In genomic region chr16:88395669-88396584, GRCh38 we compare ENCODE assay signal across 18 cellular contexts. TPM values are rescaled to one million over a fixed set of nuclear protein-coding genes. Genes with fewer than 3 reads are reported as not detected.
DNase-seq lines count a peak whose midpoint lies in the region; ATAC-seq, FAIRE-seq and TF ChIP-seq lines count a peak whose summit lies in the region.
"Had no signal": no experiment of that assay in that cellular context is flagged by ENCODE, and none has a peak within 500 bp of the region (broad histone marks: within the 10 kb centered on the region; RNA-seq: fewer than 3 reads in every experiment).

No MANE protein-coding gene starts in this region.

- no peak overlapping the region for H2BK120ac ChIP-seq in IMR-90 (ENCODE audit: low read depth, low read length)
- H2BK120ac ChIP-seq in H1 (replicated peaks; ENCODE audit: low read depth, low read length) = no peak overlapping the region

- no peak overlapping the region for H4K5ac ChIP-seq in IMR-90 (ENCODE audit: low read depth, low read length)
- no peak overlapping the region for H4K5ac ChIP-seq in H1 (ENCODE audit: insufficient read length, low read depth, low read length)

- WGBS in IMR-90 (ENCODE audit: extremely low coverage in 2 of 2, insufficient read length in 1 of 2), 2 experiments = 76% methylated on average over 6 of the region's 21 CpGs; no CpG with 5 or more reads in 1 of the 2 experiments
- WGBS in H1 (ENCODE audit: extremely low coverage in 1 of 2, insufficient coverage in 1 of 2, insufficient read length in 1 of 2, insufficient replicate concordance in 2 of 2, low coverage in 1 of 2, low lambda C conversion rate in 2 of 2, missing lambda C conversion rate in 1 of 2), 2 experiments = 88% methylated on average over 20 of the region's 21 CpGs; no CpG with 5 or more reads in 1 of the 2 experiments

- H2BK12ac ChIP-seq in H1 (ENCODE audit: low read depth, low read length) = peak overlapping the region; percentile 33; the same call in 1 of the 2 replicates

- peaks cover 99% of the 10 kb centered on the region for H4K20me1 ChIP-seq in IMR-90 (ENCODE audit: insufficient read depth, low read length)
- peaks cover 0 to 4% of the 10 kb centered on the region in 2 experiments for H4K20me1 ChIP-seq in H1 (replicated peaks in 1 of 2; ENCODE audit: control insufficient read depth in 1 of 2, insufficient read depth in 2 of 2, low read length in 2 of 2)

- POLR2A ChIA-PET in IMR-90 (lab: Charles Lee; ENCODE audit: unreplicated experiment) = no interaction called here
- POLR2A ChIA-PET in H1 (lab: Charles Lee; ENCODE audit: partially characterized antibody) = no interaction called here
- POLR2A ChIA-PET in activated CD4-positive, alpha-beta T cell treated with anti-CD3 and anti-CD28 coated beads, Interleukin-2, amount 10 ng/mL, durations not matched to agents 7 days and 5 days (lab: Charles Lee) = no interaction called here

- no peak overlapping the region for H3K23ac ChIP-seq in IMR-90 (ENCODE audit: low read depth, low read length)
- H3K23ac ChIP-seq in H1 (ENCODE audit: insufficient read length) = no peak overlapping the region

- H3K27me3 Mint-ChIP-seq in activated CD4-positive, alpha-beta T cell treated with anti-CD3 and anti-CD28 coated beads, Interleukin-2, amount 10 ng/mL, durations not matched to agents 7 days and 5 days = no peaks in the 10 kb centered on the region

- H3K56ac ChIP-seq in IMR-90 (ENCODE audit: extremely low read depth, insufficient read depth, low read length) (no peak overlapping the region), H1 (replicated peaks; ENCODE audit: insufficient read length, low read depth, low read length) (no peak overlapping the region)

- DNase-seq in IMR-90 (no peak), WERI-Rb-1 (peak; percentile 48), H1 (ENCODE audit: low read depth in 1 of 2, low spot score in 2 of 2) (no peak)
- no peak for DNase-seq in activated CD4-positive, alpha-beta T cell treated with anti-CD3 and anti-CD28 coated beads, Interleukin-2, amount 10 ng/mL, durations not matched to agents 7 days and 5 days
- DNase-seq: C1 segment of cervical spinal cord; Calu3; CD4-positive, alpha-beta memory T cell; COR-L47; DMS53; DMS79 treated with DMSO at 0.1 percent for 48 hours; GF-D8; HCEC 1CT had no signal

- H2BK5ac ChIP-seq in IMR-90 (ENCODE audit: low read depth, low read length, poor library complexity, severe bottlenecking) (no peak overlapping the region), H1 (ENCODE audit: low read depth, low read length) (no peak overlapping the region)

- H3K4me3 ChIP-seq in IMR-90 (ENCODE audit: insufficient read depth, low read depth, low read length) (no peak overlapping the region), WERI-Rb-1 (ENCODE audit: low read depth, low read length) (no peak overlapping the region), H1 (ENCODE audit: extremely low read depth in 1 of 4, insufficient read depth in 2 of 4, low read depth in 3 of 4, low read length in 4 of 4) (no peak overlapping the region)
- H3K4me3 ChIP-seq: GM23338 had no signal

- H3K18ac ChIP-seq in IMR-90 (ENCODE audit: low read depth, low read length) (no peak overlapping the region), H1 (ENCODE audit: extremely low read depth, low read length) (no peak overlapping the region)

- dilution Hi-C loops in IMR-90 (cut with HindIII; ENCODE audit: low sequenced_read_pairs, unreplicated experiment) = no loop called here

- no peak for TF ChIP-seq RAD21 in IMR-90 (IDR thresholded peaks at IDR 0.05; ENCODE audit: low read length)
- TF ChIP-seq RAD21 in H1 (IDR thresholded peaks at IDR 0.05 in 1 of 2, conservative IDR thresholded peaks at IDR 0.05 in 1 of 2; ENCODE audit: low read depth in 2 of 2, low read length in 2 of 2) = no peak

- no peak overlapping the region for H4K91ac ChIP-seq in IMR-90 (ENCODE audit: insufficient read depth, low read depth, low read length)
- no peak overlapping the region for H4K91ac ChIP-seq in H1 (replicated peaks; ENCODE audit: insufficient read length, low read length)

- TF ChIP-seq EP300 in H1 (IDR thresholded peaks at IDR 0.05; ENCODE audit: borderline replicate concordance in 1 of 2, low read depth in 2 of 2, low read length in 2 of 2) = no peak

- intact Hi-C loops in IMR-90 (cut with micrococcal nuclease) = no loop called here

- H3K4me1 ChIP-seq in IMR-90 (ENCODE audit: control insufficient read depth, insufficient read depth, low read length) (no peaks in the 10 kb centered on the region; the same call in 1 of the 2 replicates), H1 (replicated peaks in 1 of 4; ENCODE audit: control insufficient read depth in 3 of 4, insufficient read depth in 4 of 4, low read length in 3 of 4) (no peaks in the 10 kb centered on the region)

- H3K36me3 Mint-ChIP-seq in activated CD4-positive, alpha-beta T cell treated with anti-CD3 and anti-CD28 coated beads, Interleukin-2, amount 10 ng/mL, durations not matched to agents 7 days and 5 days (ENCODE audit: low read depth) = no peaks in the 10 kb centered on the region
- H3K36me3 Mint-ChIP-seq: CD4-positive, alpha-beta memory T cell had no signal

- peaks cover 51% of the 10 kb centered on the region for H3K9me1 ChIP-seq in IMR-90 (ENCODE audit: insufficient read depth, low read length)

- H3K9me3 Mint-ChIP-seq in activated CD4-positive, alpha-beta T cell treated with anti-CD3 and anti-CD28 coated beads, Interleukin-2, amount 10 ng/mL, durations not matched to agents 7 days and 5 days = peaks cover 4% of the 10 kb centered on the region
- H3K9me3 Mint-ChIP-seq: CD4-positive, alpha-beta memory T cell had no signal

- H3K4ac ChIP-seq in IMR-90 (ENCODE audit: low read depth, low read length) = no peak overlapping the region
- no peak overlapping the region for H3K4ac ChIP-seq in H1 (replicated peaks; ENCODE audit: insufficient read length, low read depth, low read length)

- BruUV-seq in IMR-90 (replicated peaks; lab: Mats Ljungman, UMichigan) = no TSS peak

- no peak overlapping the region for H3K27ac Mint-ChIP-seq in activated CD4-positive, alpha-beta T cell treated with anti-CD3 and anti-CD28 coated beads, Interleukin-2, amount 10 ng/mL, durations not matched to agents 7 days and 5 days
- H3K27ac Mint-ChIP-seq: CD4-positive, alpha-beta memory T cell; GM23338 had no signal

- H2BK15ac ChIP-seq in IMR-90 (ENCODE audit: low read depth, low read length) (no peak overlapping the region), H1 (ENCODE audit: low read length) (no peak overlapping the region)

- H3K4me1 Mint-ChIP-seq in activated CD4-positive, alpha-beta T cell treated with anti-CD3 and anti-CD28 coated beads, Interleukin-2, amount 10 ng/mL, durations not matched to agents 7 days and 5 days = no peaks in the 10 kb centered on the region
- H3K4me1 Mint-ChIP-seq: CD4-positive, alpha-beta memory T cell; GM23338 had no signal

- H3K23me2 ChIP-seq in H1 (ENCODE audit: low read depth, low read length) = peaks cover 2% of the 10 kb centered on the region; the same call in 1 of the 2 replicates

- peaks cover 25 to 90% of the 10 kb centered on the region in 2 experiments for H3K79me1 ChIP-seq in IMR-90 (ENCODE audit: low read depth in 1 of 2, low read length in 2 of 2)
- H3K79me1 ChIP-seq in H1 (ENCODE audit: low read depth, low read length) = no peaks in the 10 kb centered on the region

- H3K27ac ChIP-seq in IMR-90 (ENCODE audit: insufficient read depth, low read length) (no peak overlapping the region), WERI-Rb-1 (no peak overlapping the region), H1 (ENCODE audit: low read depth, low read length) (no peak overlapping the region)

- H3K9me3 ChIP-seq in IMR-90 (ENCODE audit: control insufficient read depth, insufficient read depth, low read length) = no peaks in the 10 kb centered on the region
- H3K9me3 ChIP-seq in WERI-Rb-1 (ENCODE audit: severe bottlenecking) = no peaks in the 10 kb centered on the region
- H3K9me3 ChIP-seq in H1 (ENCODE audit: insufficient read depth in 2 of 2, low read depth in 1 of 2, low read length in 1 of 2) = peaks cover 7 to 13% of the 10 kb centered on the region in 2 experiments; a peak in 2 of 4 replicates

- H3K14ac ChIP-seq in IMR-90 (replicated peaks; ENCODE audit: low read depth, low read length) (no peak overlapping the region), H1 (ENCODE audit: insufficient read length) (no peak overlapping the region)

- H3K36me3 ChIP-seq in IMR-90 (ENCODE audit: control insufficient read depth, insufficient read depth, low read length) (peaks cover 82% of the 10 kb centered on the region), WERI-Rb-1 (no peaks in the 10 kb centered on the region), H1 (ENCODE audit: control insufficient read depth in 2 of 4, insufficient read depth in 4 of 4, low read length in 3 of 4) (no peaks in the 10 kb centered on the region)

- ATAC-seq in IMR-90 (ENCODE audit: low read depth) = no peak
- no peak for ATAC-seq in HG02870 (IDR thresholded peaks at IDR 0.05; ENCODE audit: unreplicated experiment)
- no peak for ATAC-seq in HG02840 (IDR thresholded peaks at IDR 0.05; ENCODE audit: low FRiP score, unreplicated experiment)
- ATAC-seq: GM23338 had no signal

- TF ChIP-seq CTCF in IMR-90 (conservative IDR thresholded peaks at IDR 0.05; ENCODE audit: low read depth, low read length) (no peak), WERI-Rb-1 (IDR thresholded peaks at IDR 0.05; ENCODE audit: low read depth, low read length) (no peak), H1 (IDR thresholded peaks at IDR 0.05; ENCODE audit: control extremely low read depth in 1 of 3, insufficient read depth in 1 of 3, low read depth in 1 of 3, low read length in 3 of 3) (no peak)

- in situ Hi-C loops in IMR-90 (cut with MboI; ENCODE audit: low sequenced_read_pairs) = no loop called here

- H2AK5ac ChIP-seq in IMR-90 (ENCODE audit: low read depth, low read length) = no peak overlapping the region
- 0 out of 2 replicates have a peak overlapping the region, but pooled peaks have one; percentile 39 for H2AK5ac ChIP-seq in H1 (ENCODE audit: low read depth, low read length)

- H2AFZ ChIP-seq in IMR-90 (replicated peaks; ENCODE audit: low read length, poor library complexity) = no peak overlapping the region
- H2AFZ ChIP-seq in H1 (ENCODE audit: low read length) = no peak overlapping the region
- H2AFZ ChIP-seq: GM23338 had no signal

- H3K9ac ChIP-seq in IMR-90 (ENCODE audit: low read depth, low read length) (no peak overlapping the region), H1 (replicated peaks in 1 of 4; ENCODE audit: extremely low read depth in 1 of 4, low read depth in 3 of 4, low read length in 3 of 4) (no peak overlapping the region)

- no peaks in the 10 kb centered on the region for H3K27me3 ChIP-seq in IMR-90 (ENCODE audit: control insufficient read depth, insufficient read depth, low read length)
- no peaks in the 10 kb centered on the region for H3K27me3 ChIP-seq in WERI-Rb-1 (ENCODE audit: insufficient read depth, low read depth, severe bottlenecking)
- 0 out of 7 replicates have a peak, but pooled peaks cover 0 to 2% (median 0%) of the 10 kb centered on the region in 4 experiments for H3K27me3 ChIP-seq in H1 (replicated peaks in 1 of 4; ENCODE audit: control insufficient read depth in 3 of 4, extremely low read depth in 1 of 4, insufficient read depth in 3 of 4, low read length in 3 of 4)

- peak overlapping the region; percentile 2 for H2AK9ac ChIP-seq in IMR-90 (replicated peaks; ENCODE audit: low read depth, low read length, poor library complexity)

- H3K79me2 ChIP-seq in H1 (ENCODE audit: control insufficient read depth in 1 of 2, insufficient read depth in 2 of 2, low read length in 2 of 2) = no peaks in the 10 kb centered on the region

- no peak overlapping the region for H4K8ac ChIP-seq in IMR-90 (ENCODE audit: low read depth in 2 of 2, low read length in 2 of 2)
- H4K8ac ChIP-seq in H1 (ENCODE audit: extremely low read depth, insufficient read depth, low read length) = no peak overlapping the region

- H2BK20ac ChIP-seq in IMR-90 (ENCODE audit: low read depth, low read length) (no peak overlapping the region), H1 (ENCODE audit: low read length) (no peak overlapping the region)

- CTCF ChIA-PET in IMR-90 (lab: Yijun Ruan, JAX) = no interaction called here
- CTCF ChIA-PET in H1 (lab: Charles Lee; ENCODE audit: partially characterized antibody) = interaction anchor here (1.0 kb wide), 1 partner anchor 12 kb away, joined by 3 read pairs; no protein-coding TSS in a partner anchor
- CTCF ChIA-PET in activated CD4-positive, alpha-beta T cell treated with anti-CD3 and anti-CD28 coated beads, Interleukin-2, amount 10 ng/mL, durations not matched to agents 7 days and 5 days (lab: Charles Lee) = no interaction called here

- peak; percentile 6; the same call in 1 of the 2 replicates for TF ChIP-seq POLR2A in IMR-90 (IDR thresholded peaks at IDR 0.05; ENCODE audit: low read depth, low read length)
- no peak for TF ChIP-seq POLR2A in H1 (IDR thresholded peaks at IDR 0.05; ENCODE audit: control extremely low read depth in 1 of 2, low read depth in 2 of 2, low read length in 2 of 2)

- FAIRE-seq in H1 (lab: Jason Lieb, UNC) = no peak
- FAIRE-seq: GM12891, GM18507, H54 had no signal

- H3K4me2 ChIP-seq in IMR-90 (ENCODE audit: low read depth, low read length) (no peak overlapping the region), H1 (ENCODE audit: insufficient read depth in 1 of 2, low read depth in 2 of 2, low read length in 2 of 2) (no peak overlapping the region)
- H3K4me2 ChIP-seq: GM23338 had no signal

- no peak overlapping the region for H3K4me3 Mint-ChIP-seq in activated CD4-positive, alpha-beta T cell treated with anti-CD3 and anti-CD28 coated beads, Interleukin-2, amount 10 ng/mL, durations not matched to agents 7 days and 5 days
- H3K4me3 Mint-ChIP-seq: CD4-positive, alpha-beta memory T cell; GM23338 had no signal

RNA-seq across cellular contexts. Expression of gene ZNF469, which starts 13.2 kb away (rescaled TPM):
- total RNA-seq in IMR-90 (2012; rRNA removed) = 1.1 and 1.4 TPM in 2 replicates
- polyA plus RNA-seq in IMR-90 (2012; rRNA removed) = 13.3 and 16.4 TPM in 2 replicates
- polyA plus RNA-seq in IMR-90 (2012; cell fraction: cytosol; rRNA removed) = 5.1 and 8.8 TPM in 2 replicates
- 32.3 and 70.4 TPM in 2 replicates for polyA plus RNA-seq in IMR-90 (2012; cell fraction: nucleus; rRNA removed; ENCODE audit: low replicate concordance)
- 1.8 and 2.0 TPM in 2 replicates for total RNA-seq in H1 (2021; fragmentation: NEBNext Ultra II Directional; extraction: Animal tissue kit (Norgen Biotek cat#: 25700))
- polyA plus RNA-seq in H1 (2011; rRNA removed) = 0.30 and 0.53 TPM in 2 replicates
- polyA plus RNA-seq in H1 (2011; cell fraction: cytosol; rRNA removed) = 0.23 TPM
- 1.1 TPM for polyA plus RNA-seq in H1 (2011; cell fraction: nucleus; rRNA removed)
- 0.54 to 0.96 TPM (median 0.90 TPM) in 4 replicates for polyA plus RNA-seq in H1 (2012, experiment 1 of 2)
- 0.63 TPM for polyA plus RNA-seq in H1 (2012, experiment 2 of 2)
- 0.45 TPM for polyA plus RNA-seq in H1 (2013, experiment 1 of 2)
- polyA plus RNA-seq in H1 (2013, experiment 2 of 2) = 0.42 TPM
- polyA minus RNA-seq in H1 (2011; rRNA and poly(A)+ RNA removed) = 0.32 and 0.41 TPM in 2 replicates
- 1.1 TPM for polyA minus RNA-seq in H1 (2011; cell fraction: cytosol; rRNA and poly(A)+ RNA removed)
- polyA minus RNA-seq in H1 (2011; cell fraction: nucleus; rRNA and poly(A)+ RNA removed) = 1.5 TPM
- under 1 TPM; 0.20 to 0.23 TPM for total RNA-seq in activated CD4-positive, alpha-beta T cell treated with anti-CD3 and anti-CD28 coated beads, Interleukin-2, amount 10 ng/mL, durations not matched to agents 7 days and 5 days

RNA-seq across cellular contexts. Expression of gene ZFPM1, which starts 57.2 kb away (rescaled TPM):
- total RNA-seq in IMR-90 (2012; rRNA removed) = 0.28 and 0.36 TPM in 2 replicates
- 1.1 and 1.8 TPM in 2 replicates for polyA plus RNA-seq in IMR-90 (2012; rRNA removed)
- polyA plus RNA-seq in IMR-90 (2012; cell fraction: cytosol; rRNA removed) = 1.2 and 2.4 TPM in 2 replicates
- polyA plus RNA-seq in IMR-90 (2012; cell fraction: nucleus; rRNA removed; ENCODE audit: low replicate concordance) = 4.0 and 9.2 TPM in 2 replicates
- 3.4 and 4.8 TPM in 2 replicates for total RNA-seq in H1 (2021; fragmentation: NEBNext Ultra II Directional; extraction: Animal tissue kit (Norgen Biotek cat#: 25700))
- 0.74 and 1.4 TPM in 2 replicates for polyA plus RNA-seq in H1 (2011; rRNA removed)
- 1.1 TPM for polyA plus RNA-seq in H1 (2011; cell fraction: cytosol; rRNA removed)
- polyA plus RNA-seq in H1 (2011; cell fraction: nucleus; rRNA removed) = 3.6 TPM
- polyA plus RNA-seq in H1 (2012, experiment 1 of 2) = 1.5 to 3.3 TPM (median 1.9 TPM) in 4 replicates
- 1.00 TPM for polyA plus RNA-seq in H1 (2012, experiment 2 of 2)
- 3.1 TPM for polyA plus RNA-seq in H1 (2013, experiment 1 of 2)
- polyA plus RNA-seq in H1 (2013, experiment 2 of 2) = 2.9 TPM
- polyA minus RNA-seq in H1 (2011; rRNA and poly(A)+ RNA removed) = 0.29 and 0.57 TPM in 2 replicates
- polyA minus RNA-seq in H1 (2011; cell fraction: cytosol; rRNA and poly(A)+ RNA removed) = 2.8 TPM
- 3.3 TPM for polyA minus RNA-seq in H1 (2011; cell fraction: nucleus; rRNA and poly(A)+ RNA removed)
- total RNA-seq in activated CD4-positive, alpha-beta T cell treated with anti-CD3 and anti-CD28 coated beads, Interleukin-2, amount 10 ng/mL, durations not matched to agents 7 days and 5 days = 10 to 100 TPM; 12.7 to 13.8 TPM
